Comparison of ENCODE assay signal across 19 cellular contexts in the genomic region with DNA sequence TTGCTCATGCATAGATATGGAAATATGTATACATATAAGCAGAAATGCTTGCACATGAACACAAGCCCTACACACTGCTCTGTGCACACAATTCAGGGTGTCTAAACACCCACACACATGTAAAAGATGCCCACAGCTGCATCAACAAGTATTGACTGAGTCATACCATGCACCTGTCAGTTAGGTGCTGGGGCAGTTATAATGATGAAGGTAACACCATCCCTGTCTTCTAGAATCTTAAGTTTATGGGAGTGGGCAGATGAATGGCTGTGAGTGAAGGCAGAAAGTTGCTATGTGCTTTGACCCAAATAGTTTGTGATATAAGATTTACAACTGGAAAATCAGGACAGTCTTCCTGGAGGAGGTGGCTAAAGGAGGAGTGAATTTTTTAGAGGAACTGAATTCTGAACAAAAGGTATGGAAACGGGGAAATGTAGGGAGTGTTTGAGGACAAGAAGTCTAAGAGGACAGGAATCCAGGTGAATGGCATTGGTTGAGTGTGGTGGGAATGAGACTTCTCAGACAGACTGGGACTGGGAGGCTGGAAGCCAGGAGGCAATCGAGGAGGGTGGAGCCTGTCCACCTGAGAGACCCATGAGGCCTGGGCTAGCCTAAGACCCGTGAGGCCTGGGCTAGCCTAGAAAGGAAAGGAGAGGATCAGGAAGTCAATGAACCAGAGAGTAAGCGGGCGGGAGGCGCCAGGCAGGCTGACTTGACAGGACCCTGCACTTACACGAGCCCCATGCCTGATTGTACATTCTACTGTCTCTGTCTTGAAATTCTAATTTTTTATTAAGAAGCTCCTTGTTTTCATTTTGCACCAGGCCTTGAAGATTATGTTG. TPM values are rescaled to one million over a fixed set of nuclear protein-coding genes. Genes with fewer than 3 reads are reported as not detected.
DNase-seq lines count a peak whose midpoint lies in the region; ATAC-seq and TF ChIP-seq lines count a peak whose summit lies in the region.
"Had no signal": no experiment of that assay in that cellular context is flagged by ENCODE, and none has a peak within 500 bp of the region (broad histone marks: within the 10 kb centered on the region; RNA-seq: fewer than 3 reads in every experiment).

No MANE protein-coding gene starts in this region.

- no peak overlapping the region for H3K27ac Mint-ChIP-seq in neural crest cell (ENCODE audit: unreplicated experiment)
- H3K27ac Mint-ChIP-seq: dendritic cell treated with granulocyte-macrophage colony-stimulating factor and Interleukin-4, amounts not matched to agents 40 ng/mL and 50 ng/mL, for 4 days had no signal

- H3K9me3 Mint-ChIP-seq in neural crest cell = no peaks in the 10 kb centered on the region
- H3K9me3 Mint-ChIP-seq: dendritic cell treated with granulocyte-macrophage colony-stimulating factor and Interleukin-4, amounts not matched to agents 40 ng/mL and 50 ng/mL, for 4 days had no signal

- H3K36me3 ChIP-seq in H7 (replicated peaks; ENCODE audit: control insufficient read depth, insufficient read depth, low read length) = no peaks in the 10 kb centered on the region
- H3K36me3 ChIP-seq: ascending aorta, heart right ventricle, thyroid gland had no signal

- H3K4me1 Mint-ChIP-seq in neural crest cell = peaks cover 9% of the 10 kb centered on the region

- DNase-seq in NCI-H146 (lab: John Stamatoyannopoulos, UW) (peak; percentile 4), NCI-H146 treated with DMSO at 0.1 percent for 48 hours (lab: John Stamatoyannopoulos, UW; ENCODE audit: unreplicated experiment) (no peak), H7 (peak; percentile 45), coronary artery (ENCODE audit: low spot score) (peak; percentile 57), neural crest cell (ENCODE audit: low read depth, low spot score) (no peak), T-helper 1 cell (no peak)
- DNase-seq in stimulated activated CD4-positive, alpha-beta T cell treated with anti-CD3 and anti-CD28 coated beads, Interleukin-4, amount 100 ng/mL, for 1 hour = no peak
- DNase-seq: 8988T; DND-41; heart right ventricle; NCI-H1694; NCI-H446 treated with DMSO at 0.1 percent for 48 hours; stimulated activated CD4-positive, alpha-beta T cell treated with anti-CD3 and anti-CD28 coated beads, Interleukin-2, amount 100 ng/mL, for 24 hours; thyroid gland had no signal

- H3K4me3 ChIP-seq in H7 (ENCODE audit: insufficient read depth, low read depth, low read length) (no peak overlapping the region), coronary artery (no peak overlapping the region)
- H3K4me3 ChIP-seq: SK-N-MC, thyroid gland had no signal

- no peak overlapping the region for H3K27ac ChIP-seq in coronary artery
- H3K27ac ChIP-seq: ascending aorta, heart right ventricle, SK-N-MC, thyroid gland had no signal

- TF ChIP-seq CTCF in coronary artery (IDR thresholded peaks at IDR 0.05) (no peak), neural crest cell (conservative IDR thresholded peaks at IDR 0.05) (no peak)

- peak overlapping the region; percentile 44 for H3K4me3 Mint-ChIP-seq in neural crest cell
- H3K4me3 Mint-ChIP-seq: dendritic cell treated with granulocyte-macrophage colony-stimulating factor and Interleukin-4, amounts not matched to agents 40 ng/mL and 50 ng/mL, for 4 days had no signal

- no peaks in the 10 kb centered on the region for H3K36me3 Mint-ChIP-seq in neural crest cell (ENCODE audit: low read depth)

- peaks cover 57% of the 10 kb centered on the region for H3K27me3 ChIP-seq in H7 (ENCODE audit: control insufficient read depth, insufficient read depth, low read length)

- no peak for ATAC-seq in HG03196 (IDR thresholded peaks at IDR 0.05; ENCODE audit: unreplicated experiment)
- ATAC-seq: esophagus mucosa had no signal

- peaks cover 86% of the 10 kb centered on the region for H3K27me3 Mint-ChIP-seq in neural crest cell (ENCODE audit: low read depth)

RNA-seq across cellular contexts. Expression of a gene that starts 20.7 kb away (rescaled TPM):
- total RNA-seq in H7 (2014; rRNA removed; shearing (Covaris generic)) = 24.9 and 25.0 TPM in 2 replicates
- total RNA-seq in neural crest cell = 30.8 and 36.3 TPM in 2 replicates

RNA-seq across cellular contexts. Expression of a gene that starts 20.7 kb away (rescaled TPM):
- total RNA-seq in H7 (2014; rRNA removed; shearing (Covaris generic)) = 33.4 and 48.7 TPM in 2 replicates
- 29.6 and 35.5 TPM in 2 replicates for total RNA-seq in neural crest cell

Comparison
In these comparisons a context has a peak if more than half of its experiments do, and no peak if none do; other contexts are left out.
1. DNase-seq: peak in NCI-H146 (single experiment), H7 (single experiment) and coronary artery (single experiment); none in NCI-H146 treated with DMSO at 0.1 percent for 48 hours (single experiment), neural crest cell (single experiment), T-helper 1 cell (0 of 5) and stimulated activated CD4-positive, alpha-beta T cell treated with anti-CD3 and anti-CD28 coated beads, Interleukin-4, amount 100 ng/mL, for 1 hour (single experiment).